22 cellular contexts compared by ENCODE assay signal in the genomic region with DNA sequence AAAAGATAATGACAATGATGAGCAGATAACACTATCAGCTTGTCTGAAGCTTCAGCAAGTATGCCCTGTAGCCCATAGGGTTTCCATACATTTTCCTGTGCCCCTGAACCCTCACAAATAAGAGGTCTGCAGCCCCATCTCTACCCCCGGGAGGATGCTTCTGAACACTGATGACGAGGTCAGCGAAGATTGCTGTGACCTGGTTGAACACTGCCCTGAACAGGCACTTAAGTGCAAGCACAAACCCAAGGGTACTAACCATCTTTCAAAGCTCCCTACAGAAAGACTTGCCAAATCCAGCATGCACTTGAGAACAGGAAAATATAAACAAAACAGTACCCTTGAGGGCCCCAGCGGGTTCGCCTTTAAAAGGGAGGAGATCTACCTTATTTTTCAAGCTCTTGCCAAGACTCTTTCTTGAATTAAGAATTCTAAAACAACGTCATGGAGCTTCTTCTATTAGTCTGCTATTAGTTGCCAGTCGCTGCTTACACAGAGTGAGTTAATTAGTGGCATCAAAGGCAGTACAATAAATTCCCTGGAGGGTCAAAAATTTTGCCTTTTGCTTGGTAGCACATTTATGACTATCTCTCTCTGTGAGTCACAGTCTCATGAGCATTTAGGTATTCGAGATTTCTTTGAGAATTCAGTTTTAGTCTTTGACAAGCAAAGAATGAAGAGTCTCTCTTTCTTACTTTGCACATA.
DNase-seq lines count a peak whose midpoint lies in the region; ATAC-seq, FAIRE-seq and TF ChIP-seq lines count a peak whose summit lies in the region.
"Had no signal": no experiment of that assay in that cellular context is flagged by ENCODE, and none has a peak within 500 bp of the region (broad histone marks: within the 10 kb centered on the region; RNA-seq: fewer than 3 reads in every experiment).

No MANE protein-coding gene starts in this region.

- no peak for FAIRE-seq in bronchial epithelial cell (lab: Jason Lieb, UNC)
- FAIRE-seq: GM18507, TTC549 had no signal

- H3K79me2 ChIP-seq in mesendoderm (ENCODE audit: control insufficient read depth, insufficient read depth, low read length): no peaks in the 10 kb centered on the region

- H2BK120ac ChIP-seq in mesendoderm (ENCODE audit: low read depth, low read length): no peak overlapping the region

- no peaks in the 10 kb centered on the region for H3K27me3 ChIP-seq in bronchial epithelial cell (ENCODE audit: control insufficient read depth, insufficient read depth, low read length)
- no peaks in the 10 kb centered on the region for H3K27me3 ChIP-seq in mesendoderm (ENCODE audit: insufficient read depth, low read length, poor library complexity)
- H3K27me3 ChIP-seq: BLaER1 treated with 17β-estradiol and CSF1 and Interleukin-3, amounts not matched to agents 10 nM and 100 nM; gastroesophageal sphincter had no signal

- H3K4me2 ChIP-seq in mesendoderm (ENCODE audit: low read length): no peak overlapping the region
- H3K4me2 ChIP-seq: BLaER1 treated with 17β-estradiol and CSF1 and Interleukin-3, amounts not matched to agents 10 nM and 100 nM; SK-N-SH had no signal

- no peaks in the 10 kb centered on the region for H3K79me1 ChIP-seq in mesendoderm (ENCODE audit: low read length)

- H3K9me3 Mint-ChIP-seq in HFFc6: no peaks in the 10 kb centered on the region
- no peaks in the 10 kb centered on the region for H3K9me3 Mint-ChIP-seq in type B pancreatic cell
- H3K9me3 Mint-ChIP-seq in CD14-positive monocyte: no peaks in the 10 kb centered on the region
- H3K9me3 Mint-ChIP-seq: activated naive CD8-positive, alpha-beta T cell treated with anti-CD3 and anti-CD28 coated beads, Interleukin-2, amount 10 ng/mL, durations not matched to agents 7 days and 5 days; activated T-cell treated with anti-CD3 and anti-CD28 coated beads, Interleukin-2, amount 50 U/mL, for 4 hours had no signal

- DNase-seq in HFFc6 (peak; percentile 48), bronchial epithelial cell (ENCODE audit: low read depth) (peak; percentile 33), mesendoderm (peak; percentile 23), type B pancreatic cell (ENCODE audit: extremely low spot score, unreplicated experiment) (no peak), CD14-positive monocyte (ENCODE audit: low spot score) (no peak)
- DNase-seq in activated CD8-positive, alpha-beta memory T cell treated with anti-CD3 and anti-CD28 coated beads, Interleukin-2, amount 50 U/mL, for 48 hours: no peak
- DNase-seq: activated CD4-positive, alpha-beta T cell treated with anti-CD3 and anti-CD28 coated beads, Interleukin-2, amount 50 U/mL, for 4 hours; activated naive CD8-positive, alpha-beta T cell treated with anti-CD3 and anti-CD28 coated beads, Interleukin-2, amount 10 ng/mL, durations not matched to agents 7 days and 5 days; activated T-cell treated with anti-CD3 and anti-CD28 coated beads, Interleukin-2, amount 50 U/mL, for 4 hours; DMS153; HCEC 1CT; lower lobe of right lung; NCI-H146; NCI-H2227 treated with DMSO at 0.1 percent for 48 hours; SK-N-SH; stimulated activated CD4-positive, alpha-beta T cell treated with anti-CD3 and anti-CD28 coated beads, Interleukin-2, amount 100 ng/mL, for 24 hours had no signal

- no peak for TF ChIP-seq CTCF in HFFc6 (IDR thresholded peaks at IDR 0.05)
- no peak for TF ChIP-seq CTCF in bronchial epithelial cell (IDR thresholded peaks at IDR 0.05; ENCODE audit: insufficient read depth, low read length, severe bottlenecking)
- no peak for TF ChIP-seq CTCF in type B pancreatic cell (conservative IDR thresholded peaks at IDR 0.05)
- no peak for TF ChIP-seq CTCF in CD14-positive monocyte (IDR thresholded peaks at IDR 0.05)

- no peak overlapping the region for H3K27ac ChIP-seq in mesendoderm (ENCODE audit: low read depth, low read length)
- H3K27ac ChIP-seq: BLaER1 treated with 17β-estradiol and CSF1 and Interleukin-3, amounts not matched to agents 10 nM and 100 nM; lower lobe of right lung had no signal

- no peak overlapping the region for H3K23ac ChIP-seq in mesendoderm (ENCODE audit: low read length)

- H3K36me3 Mint-ChIP-seq in HFFc6 (ENCODE audit: low read depth) (no peaks in the 10 kb centered on the region), type B pancreatic cell (no peaks in the 10 kb centered on the region), CD14-positive monocyte (no peaks in the 10 kb centered on the region)
- H3K36me3 Mint-ChIP-seq: activated naive CD8-positive, alpha-beta T cell treated with anti-CD3 and anti-CD28 coated beads, Interleukin-2, amount 10 ng/mL, durations not matched to agents 7 days and 5 days had no signal

- no peaks in the 10 kb centered on the region; the same call in 1 of the 2 replicates for H3K27me3 Mint-ChIP-seq in HFFc6 (ENCODE audit: insufficient read depth)
- H3K27me3 Mint-ChIP-seq in type B pancreatic cell: no peaks in the 10 kb centered on the region
- H3K27me3 Mint-ChIP-seq in CD14-positive monocyte (ENCODE audit: low read depth in 3 of 3): peaks cover 2 to 4% (median 2%) of the 10 kb centered on the region in 3 donors
- H3K27me3 Mint-ChIP-seq: activated naive CD8-positive, alpha-beta T cell treated with anti-CD3 and anti-CD28 coated beads, Interleukin-2, amount 10 ng/mL, durations not matched to agents 7 days and 5 days had no signal

- no peak overlapping the region for H2AK5ac ChIP-seq in mesendoderm (ENCODE audit: low read length)

- H3K4ac ChIP-seq in mesendoderm (ENCODE audit: low read depth, low read length): no peak overlapping the region

- H2BK15ac ChIP-seq in mesendoderm (replicated peaks; ENCODE audit: low read depth): no peak overlapping the region

- H3K9ac ChIP-seq in mesendoderm (ENCODE audit: low read length): no peak overlapping the region
- H3K9ac ChIP-seq: BLaER1 treated with 17β-estradiol and CSF1 and Interleukin-3, amounts not matched to agents 10 nM and 100 nM; SK-N-SH had no signal

- H3K4me3 ChIP-seq in bronchial epithelial cell (ENCODE audit: low read depth, low read length) (no peak overlapping the region), mesendoderm (ENCODE audit: low read length) (no peak overlapping the region)
- H3K4me3 ChIP-seq: BLaER1 treated with 17β-estradiol and CSF1 and Interleukin-3, amounts not matched to agents 10 nM and 100 nM; gastroesophageal sphincter; lower lobe of right lung had no signal

- WGBS in mesendoderm (ENCODE audit: extremely low coverage, insufficient coverage, low lambda C conversion rate): no CpG with 5 or more reads among the region's 8 CpGs

- H3K18ac ChIP-seq in mesendoderm (ENCODE audit: low read length): no peak overlapping the region

- ATAC-seq in GM19324 (IDR thresholded peaks at IDR 0.05; ENCODE audit: low FRiP score, unreplicated experiment): no peak
- ATAC-seq: activated T-cell treated with anti-CD3 and anti-CD28 coated beads, Interleukin-2, amount 50 U/mL, for 4 hours; gastroesophageal sphincter; lower lobe of right lung; sciatic nerve had no signal

- H3K36me3 ChIP-seq in bronchial epithelial cell (ENCODE audit: control insufficient read depth, insufficient read depth, low read length): no peaks in the 10 kb centered on the region
- H3K36me3 ChIP-seq in mesendoderm (ENCODE audit: control insufficient read depth, insufficient read depth, low read length): no peaks in the 10 kb centered on the region
- H3K36me3 ChIP-seq: gastroesophageal sphincter, lower lobe of right lung had no signal

- H3K4me1 Mint-ChIP-seq in HFFc6 (ENCODE audit: low read depth) (peaks cover 24% of the 10 kb centered on the region), type B pancreatic cell (ENCODE audit: unreplicated experiment) (peaks cover 35% of the 10 kb centered on the region), CD14-positive monocyte (no peaks in the 10 kb centered on the region)
- H3K4me1 Mint-ChIP-seq: activated naive CD8-positive, alpha-beta T cell treated with anti-CD3 and anti-CD28 coated beads, Interleukin-2, amount 10 ng/mL, durations not matched to agents 7 days and 5 days had no signal

- H2BK5ac ChIP-seq in mesendoderm (ENCODE audit: low read length): no peak overlapping the region

- H3K27ac Mint-ChIP-seq in HFFc6: peak overlapping the region; percentile 65; the same call in 1 of the 2 replicates
- H3K27ac Mint-ChIP-seq in type B pancreatic cell: peak overlapping the region; percentile 80
- H3K27ac Mint-ChIP-seq in CD14-positive monocyte: no peak overlapping the region
- H3K27ac Mint-ChIP-seq: activated naive CD8-positive, alpha-beta T cell treated with anti-CD3 and anti-CD28 coated beads, Interleukin-2, amount 10 ng/mL, durations not matched to agents 7 days and 5 days had no signal

- no peak overlapping the region for H3K56ac ChIP-seq in mesendoderm (ENCODE audit: low read length)

- H4K5ac ChIP-seq in mesendoderm (ENCODE audit: low read length): no peak overlapping the region

- intact Hi-C loops in CD14-positive monocyte (cut with micrococcal nuclease): no loop called here

- peaks cover 7% of the 10 kb centered on the region for H3K4me1 ChIP-seq in mesendoderm (ENCODE audit: control insufficient read depth, low read depth, low read length)
- H3K4me1 ChIP-seq: BLaER1 treated with 17β-estradiol and CSF1 and Interleukin-3, amounts not matched to agents 10 nM and 100 nM had no signal

- peak overlapping the region; percentile 29; the same call in 1 of the 2 replicates for H3K4me3 Mint-ChIP-seq in HFFc6
- H3K4me3 Mint-ChIP-seq in type B pancreatic cell: peak overlapping the region; percentile 60
- no peak overlapping the region for H3K4me3 Mint-ChIP-seq in CD14-positive monocyte
- H3K4me3 Mint-ChIP-seq: activated naive CD8-positive, alpha-beta T cell treated with anti-CD3 and anti-CD28 coated beads, Interleukin-2, amount 10 ng/mL, durations not matched to agents 7 days and 5 days; activated T-cell treated with anti-CD3 and anti-CD28 coated beads, Interleukin-2, amount 50 U/mL, for 4 hours had no signal

- no peak overlapping the region for H4K8ac ChIP-seq in mesendoderm (ENCODE audit: low read depth, low read length)

Comparison
In these comparisons a context has a peak if more than half of its experiments do, and no peak if none do; other contexts are left out.
1. DNase-seq: peak in HFFc6 (single experiment), bronchial epithelial cell (single experiment) and mesendoderm (single experiment); none in type B pancreatic cell (single experiment), activated CD8-positive, alpha-beta memory T cell treated with anti-CD3 and anti-CD28 coated beads, Interleukin-2, amount 50 U/mL, for 48 hours (single experiment) and CD14-positive monocyte (single experiment).
2. H3K27ac Mint-ChIP-seq: peak in HFFc6 (single experiment) and type B pancreatic cell (single experiment); none in CD14-positive monocyte (0 of 7).
3. H3K4me3 Mint-ChIP-seq: peak in HFFc6 (single experiment) and type B pancreatic cell (single experiment); none in CD14-positive monocyte (0 of 2).